Comparison of ENCODE assay signal across 14 cellular contexts in genomic region chr6:1015819-1016218, GRCh38.
DNase-seq lines count a peak whose midpoint lies in the region; ATAC-seq and TF ChIP-seq lines count a peak whose summit lies in the region.
"Had no signal": no experiment of that assay in that cellular context is flagged by ENCODE, and none has a peak within 500 bp of the region (broad histone marks: within the 10 kb centered on the region; RNA-seq: fewer than 3 reads in every experiment).

No MANE protein-coding gene starts in this region.

- no peak overlapping the region for H3K27ac ChIP-seq in coronary artery
- H3K27ac ChIP-seq: 22Rv1 had no signal

- no peaks in the 10 kb centered on the region for H3K4me1 Mint-ChIP-seq in progenitor cell of endocrine pancreas (ENCODE audit: low read depth)
- no peaks in the 10 kb centered on the region for H3K4me1 Mint-ChIP-seq in activated CD4-positive, alpha-beta T cell treated with anti-CD3 and anti-CD28 coated beads, Interleukin-2, amount 10 ng/mL, durations not matched to agents 24 days and 14 days
- H3K4me1 Mint-ChIP-seq: neural crest cell had no signal

- no peak overlapping the region for H3K27ac Mint-ChIP-seq in progenitor cell of endocrine pancreas
- H3K27ac Mint-ChIP-seq in activated CD4-positive, alpha-beta T cell treated with anti-CD3 and anti-CD28 coated beads, Interleukin-2, amount 10 ng/mL, durations not matched to agents 24 days and 14 days = no peak overlapping the region

- no peak overlapping the region for H3K4me3 Mint-ChIP-seq in progenitor cell of endocrine pancreas (ENCODE audit: low read depth)
- H3K4me3 Mint-ChIP-seq in activated CD4-positive, alpha-beta T cell treated with anti-CD3 and anti-CD28 coated beads, Interleukin-2, amount 10 ng/mL, durations not matched to agents 24 days and 14 days = no peak overlapping the region
- H3K4me3 Mint-ChIP-seq: neural crest cell had no signal

- peak; percentile 11 for TF ChIP-seq CTCF in NB4 (IDR thresholded peaks at IDR 0.05; ENCODE audit: low read depth, low read length)
- no peak for TF ChIP-seq CTCF in coronary artery (IDR thresholded peaks at IDR 0.05)
- peak; percentile 38 for TF ChIP-seq CTCF in progenitor cell of endocrine pancreas (IDR thresholded peaks at IDR 0.05; ENCODE audit: unreplicated experiment)

- DNase-seq in DMS 273 (lab: John Stamatoyannopoulos, UW; ENCODE audit: unreplicated experiment) = peak; percentile 35
- no peak for DNase-seq in DMS 273 treated with DMSO at 0.1 percent for 48 hours (lab: John Stamatoyannopoulos, UW)
- peak; percentile 16 for DNase-seq in NB4 (ENCODE audit: low read depth)
- DNase-seq in coronary artery (ENCODE audit: low spot score) = peak; percentile 47
- no peak for DNase-seq in progenitor cell of endocrine pancreas (ENCODE audit: low spot score, unreplicated experiment)
- DNase-seq in activated CD4-positive, alpha-beta T cell treated with anti-CD3 and anti-CD28 coated beads, Interleukin-2, amount 10 ng/mL, durations not matched to agents 24 days and 14 days = no peak
- DNase-seq: anterior cingulate cortex; effector CD8-positive, alpha-beta T cell; NCI-H2227 treated with DMSO at 0.1 percent for 48 hours had no signal

- intact Hi-C loops in activated CD4-positive, alpha-beta T cell treated with anti-CD3 and anti-CD28 coated beads, Interleukin-2, amount 10 ng/mL, durations not matched to agents 24 days and 14 days (cut with micrococcal nuclease) = no loop called here

- ATAC-seq in GM21786 (IDR thresholded peaks at IDR 0.05; ENCODE audit: unreplicated experiment) (no peak), HG03439 (IDR thresholded peaks at IDR 0.05; ENCODE audit: unreplicated experiment) (no peak)

- H3K4me3 ChIP-seq in NB4 (ENCODE audit: low read depth, low read length) (no peak overlapping the region), coronary artery (no peak overlapping the region)
- H3K4me3 ChIP-seq: smooth muscle cell had no signal

- peaks cover 3% of the 10 kb centered on the region for H3K9me3 Mint-ChIP-seq in progenitor cell of endocrine pancreas (ENCODE audit: low read depth)
- H3K9me3 Mint-ChIP-seq in activated CD4-positive, alpha-beta T cell treated with anti-CD3 and anti-CD28 coated beads, Interleukin-2, amount 10 ng/mL, durations not matched to agents 24 days and 14 days = no peaks in the 10 kb centered on the region
- H3K9me3 Mint-ChIP-seq: neural crest cell had no signal

- H3K36me3 Mint-ChIP-seq in progenitor cell of endocrine pancreas (ENCODE audit: insufficient read depth) = no peaks in the 10 kb centered on the region
- no peaks in the 10 kb centered on the region for H3K36me3 Mint-ChIP-seq in activated CD4-positive, alpha-beta T cell treated with anti-CD3 and anti-CD28 coated beads, Interleukin-2, amount 10 ng/mL, durations not matched to agents 24 days and 14 days (ENCODE audit: low read depth)

- TF ChIP-seq POLR2A in NB4 (IDR thresholded peaks at IDR 0.05; ENCODE audit: extremely low read depth, insufficient read length) = no peak

- peaks cover 4% of the 10 kb centered on the region for H3K27me3 Mint-ChIP-seq in progenitor cell of endocrine pancreas
- H3K27me3 Mint-ChIP-seq in activated CD4-positive, alpha-beta T cell treated with anti-CD3 and anti-CD28 coated beads, Interleukin-2, amount 10 ng/mL, durations not matched to agents 24 days and 14 days = peaks cover 5% of the 10 kb centered on the region

Comparison
In these comparisons a context has a peak if more than half of its experiments do, and no peak if none do; other contexts are left out.
1. DNase-seq: peak in DMS 273 (single experiment), NB4 (single experiment) and coronary artery (single experiment); none in DMS 273 treated with DMSO at 0.1 percent for 48 hours (single experiment), progenitor cell of endocrine pancreas (single experiment) and activated CD4-positive, alpha-beta T cell treated with anti-CD3 and anti-CD28 coated beads, Interleukin-2, amount 10 ng/mL, durations not matched to agents 24 days and 14 days (single experiment).